19 cellular contexts compared by ENCODE assay signal in genomic region chr6:147023581-147023980, GRCh38.
"Had no signal": no experiment of that assay in that cellular context is flagged by ENCODE, and none has a peak within 500 bp of the region (broad histone marks: within the 10 kb centered on the region; RNA-seq: fewer than 3 reads in every experiment).

No MANE protein-coding gene starts in this region.

- H3K9me3 Mint-ChIP-seq: activated naive CD4-positive, alpha-beta T cell treated with anti-CD3 and anti-CD28 coated beads, Interleukin-2, amount 50 U/mL, for 72 hours; nephron had no signal

- H3K36me3 ChIP-seq: adrenal gland, tibial artery had no signal

- ATAC-seq: activated naive CD4-positive, alpha-beta T cell treated with anti-CD3 and anti-CD28 coated beads, Interleukin-2, amount 50 U/mL, for 72 hours; esophagus mucosa; left lobe of liver; right cardiac atrium; stimulated activated naive CD8-positive, alpha-beta T cell treated with anti-CD3 and anti-CD28 coated beads, Interleukin-15, Interleukin-2, amounts not matched to agents 100 U/mL and 50 U/mL, for 24 hours had no signal

- H3K27ac Mint-ChIP-seq: activated naive CD4-positive, alpha-beta T cell treated with anti-CD3 and anti-CD28 coated beads, Interleukin-2, amount 50 U/mL, for 72 hours; mesothelial cell of epicardium; nephron had no signal

- H3K27ac ChIP-seq: adrenal gland, psoas muscle, skin epidermis, tibial artery, VCaP had no signal

- DNase-seq: activated CD4-positive, alpha-beta T cell treated with anti-CD3 and anti-CD28 coated beads for 1 hour; activated CD4-positive, alpha-beta T cell treated with anti-CD3 and anti-CD28 coated beads, Interleukin-2, amount 50 U/mL, for 4 hours; activated gamma-delta T cell; adrenal gland; effector CD8-positive, alpha-beta T cell; psoas muscle; right cardiac atrium; stimulated activated naive CD8-positive, alpha-beta T cell treated with anti-CD3 and anti-CD28 coated beads, Interleukin-15, Interleukin-2, amounts not matched to agents 100 U/mL and 50 U/mL, for 24 hours; substantia nigra; T1000; tibial artery had no signal

- H3K36me3 Mint-ChIP-seq: activated naive CD4-positive, alpha-beta T cell treated with anti-CD3 and anti-CD28 coated beads, Interleukin-2, amount 50 U/mL, for 72 hours; mesothelial cell of epicardium had no signal

- H3K4me1 ChIP-seq: adrenal gland, psoas muscle, tibial artery had no signal

- H3K4me3 ChIP-seq: adrenal gland, lung, psoas muscle, skin epidermis, tibial artery had no signal

- H3K27me3 ChIP-seq: adrenal gland, tibial artery had no signal

- H3K4me1 Mint-ChIP-seq: mesothelial cell of epicardium, nephron had no signal

- H3K4me3 Mint-ChIP-seq: mesothelial cell of epicardium, nephron had no signal

- H3K9me3 ChIP-seq: adrenal gland, psoas muscle, tibial artery had no signal
